ENCODE assay signal across 9 cellular contexts in the genomic region with DNA sequence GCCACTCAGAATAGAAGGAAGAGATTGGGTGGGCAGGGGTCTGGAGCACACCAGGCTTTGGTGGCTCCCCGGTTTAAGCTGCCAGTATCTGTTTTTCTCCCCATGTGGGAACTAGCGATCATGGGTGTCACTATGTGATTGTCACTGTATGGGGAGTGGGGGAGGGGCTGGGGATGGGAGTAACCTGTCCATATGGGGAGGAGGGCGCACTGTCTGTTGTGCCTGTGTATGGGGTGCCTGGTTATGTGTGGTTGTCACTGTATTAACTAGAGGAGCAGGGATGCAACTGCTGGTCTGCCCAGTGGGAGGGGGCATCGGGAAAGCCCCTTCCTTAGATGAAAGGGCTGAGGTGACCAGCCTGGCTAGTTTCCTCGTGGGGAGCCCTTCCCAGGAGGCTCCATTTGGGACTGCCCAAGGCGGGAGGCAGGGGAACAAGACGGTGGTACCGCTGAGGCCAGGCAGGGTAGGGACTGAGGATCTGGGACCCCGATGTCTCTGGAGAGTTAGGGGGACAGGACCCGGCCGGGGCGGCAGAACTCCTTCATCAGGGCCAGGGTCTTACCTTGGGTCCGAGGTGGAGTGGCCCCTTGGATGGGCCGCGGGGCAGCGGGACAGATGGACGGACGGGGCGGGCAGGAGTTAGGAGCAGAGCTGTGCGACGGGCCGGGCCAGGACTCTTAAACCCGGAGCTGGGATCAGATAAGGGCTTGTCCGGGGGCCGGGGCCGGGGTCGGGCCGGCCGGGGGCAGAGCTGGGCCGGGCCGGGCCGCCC. TPM values are rescaled to one million over a fixed set of nuclear protein-coding genes. Genes with fewer than 3 reads are reported as not detected.
DNase-seq lines count a peak whose midpoint lies in the region; ATAC-seq, FAIRE-seq and TF ChIP-seq lines count a peak whose summit lies in the region.
"Had no signal": no experiment of that assay in that cellular context is flagged by ENCODE, and none has a peak within 500 bp of the region (broad histone marks: within the 10 kb centered on the region; RNA-seq: fewer than 3 reads in every experiment).

KCNJ10 (minus strand) TSS at position 701 of the 772 bp plus-strand sequence. CDS start 27,628 bp downstream, outside the sequence.

- peaks cover 13% of the 10 kb centered on the region for H3K4me1 ChIP-seq in HUES6 (ENCODE audit: control insufficient read depth, insufficient read depth, low read length)
- peaks cover 0 to 11% of the 10 kb centered on the region in 2 donors for H3K4me1 ChIP-seq in kidney (ENCODE audit: control insufficient read depth in 1 of 2, insufficient read depth in 1 of 2, low read depth in 1 of 2, low read length in 2 of 2)
- H3K4me1 ChIP-seq in stomach, result peaks cover 0 to 18% (median 15%) of the 10 kb centered on the region in 4 donors

- no peak for TF ChIP-seq EP300 in stomach (IDR thresholded peaks at IDR 0.05)

- H3K36me3 ChIP-seq in HUES6 (ENCODE audit: control insufficient read depth, insufficient read depth, low read length) (no peaks in the 10 kb centered on the region), kidney (ENCODE audit: control insufficient read depth in 1 of 2, insufficient read depth in 2 of 2, low read length in 2 of 2) (no peaks in the 10 kb centered on the region), stomach (no peaks in the 10 kb centered on the region)

- CTCF ChIA-PET in RWPE1 (lab: Yijun Ruan, JAX), result interaction anchor here (0.7 to 1.0 kb wide), 2 partner anchors 9 to 26 kb away, joined by 4 to 6 read pairs; no protein-coding TSS in a partner anchor

- H3K4me1 Mint-ChIP-seq in activated naive CD8-positive, alpha-beta T cell treated with anti-CD3 and anti-CD28 coated beads, Interleukin-2, amount 10 ng/mL, durations not matched to agents 7 days and 5 days, result peaks cover 13% of the 10 kb centered on the region

- intact Hi-C loops in kidney (cut with DNase I), result no loop called here
- intact Hi-C loops in stomach (cut with DNase I; ENCODE audit: low total_unique reads), result no loop called here

- TF ChIP-seq POLR2A in stomach (IDR thresholded peaks at IDR 0.05), result no peak

- H3K4me3 ChIP-seq in HUES6 (ENCODE audit: low read depth, low read length) (peak within 1 kb of the TSS; percentile 71), kidney (ENCODE audit: low read length in 2 of 2) (peak within 1 kb of the TSS; percentile 68 to 73), stomach (peak within 1 kb of the TSS; percentile 52 to 62 (median 56))

- H3K4me3 Mint-ChIP-seq in activated naive CD8-positive, alpha-beta T cell treated with anti-CD3 and anti-CD28 coated beads, Interleukin-2, amount 10 ng/mL, durations not matched to agents 7 days and 5 days, result peak within 1 kb of the TSS; percentile 91

- H3K36me3 Mint-ChIP-seq in activated naive CD8-positive, alpha-beta T cell treated with anti-CD3 and anti-CD28 coated beads, Interleukin-2, amount 10 ng/mL, durations not matched to agents 7 days and 5 days, result peaks cover 2% of the 10 kb centered on the region

- WGBS in stomach, 5 donors, result 10 to 17% (median 11%) methylated on average over 20 to 32 of the region's 32 CpGs

- H3K9me3 ChIP-seq in HUES6 (ENCODE audit: control insufficient read depth, insufficient read depth, low read depth, low read length), result no peaks in the 10 kb centered on the region
- H3K9me3 ChIP-seq in kidney (ENCODE audit: control insufficient read depth in 1 of 2, low read length in 2 of 2), result no peaks in the 10 kb centered on the region
- H3K9me3 ChIP-seq in stomach, result no peaks in the 10 kb centered on the region

- TF ChIP-seq CTCF in kidney (IDR thresholded peaks at IDR 0.05; ENCODE audit: borderline replicate concordance, extremely low read depth, insufficient read depth) (no peak), stomach (IDR thresholded peaks at IDR 0.05) (no peak), RWPE1 (conservative IDR thresholded peaks at IDR 0.05; ENCODE audit: low read depth) (no peak)

- no peak within 1 kb of the TSS for H3K27ac Mint-ChIP-seq in activated naive CD8-positive, alpha-beta T cell treated with anti-CD3 and anti-CD28 coated beads, Interleukin-2, amount 10 ng/mL, durations not matched to agents 7 days and 5 days

- H3K27me3 ChIP-seq in HUES6 (ENCODE audit: control insufficient read depth, insufficient read depth, low read length), result peaks cover 63% of the 10 kb centered on the region
- peaks cover 0 to 42% (median 16%) of the 10 kb centered on the region in 3 donors for H3K27me3 ChIP-seq in stomach

- H3K9ac ChIP-seq in HUES6 (ENCODE audit: low read length) (no peak within 1 kb of the TSS), kidney (ENCODE audit: low read length in 2 of 2) (peak within 1 kb of the TSS in 1 of 2 donors; percentile 57)

- H3K9me3 Mint-ChIP-seq in activated naive CD8-positive, alpha-beta T cell treated with anti-CD3 and anti-CD28 coated beads, Interleukin-2, amount 10 ng/mL, durations not matched to agents 7 days and 5 days, result no peaks in the 10 kb centered on the region

- DNase-seq in activated naive CD8-positive, alpha-beta T cell treated with anti-CD3 and anti-CD28 coated beads, Interleukin-2, amount 10 ng/mL, durations not matched to agents 7 days and 5 days, result no peak
- peak; percentile 83 for DNase-seq in kidney
- DNase-seq in stomach, result no peak
- DNase-seq in stimulated activated CD4-positive, alpha-beta T cell treated with anti-CD3 and anti-CD28 coated beads, Interleukin-4, amount 100 ng/mL, for 24 hours, result no peak
- DNase-seq in NCI-H2227 treated with DMSO at 0.1 percent for 48 hours (lab: John Stamatoyannopoulos, UW), result no peak
- no peak for DNase-seq in RWPE1 (ENCODE audit: low spot score)
- DNase-seq in activated effector memory CD4-positive, alpha-beta T cell treated with anti-CD3 and anti-CD28 coated beads, Interleukin-2, amount 50 U/mL, for 16 hours, result no peak

- peaks cover 47% of the 10 kb centered on the region for H3K27me3 Mint-ChIP-seq in activated naive CD8-positive, alpha-beta T cell treated with anti-CD3 and anti-CD28 coated beads, Interleukin-2, amount 10 ng/mL, durations not matched to agents 7 days and 5 days

- H3K27ac ChIP-seq in HUES6 (ENCODE audit: low read depth, low read length) (no peak within 1 kb of the TSS), kidney (ENCODE audit: low read depth in 2 of 2, low read length in 2 of 2) (peak within 1 kb of the TSS; percentile 26 to 41), stomach (peak within 1 kb of the TSS in 2 of 5 donors; percentile 39 to 49), RWPE1 (no peak within 1 kb of the TSS)
- H3K27ac ChIP-seq: epithelial cell of prostate had no signal

- POLR2A ChIA-PET in activated naive CD8-positive, alpha-beta T cell treated with anti-CD3 and anti-CD28 coated beads, Interleukin-2, amount 10 ng/mL, durations not matched to agents 7 days and 5 days (lab: Charles Lee), result interaction anchor here (0.5 kb wide), 1 partner anchor 66 kb away, joined by 3 read pairs; no protein-coding TSS in a partner anchor
- POLR2A ChIA-PET in RWPE1 (lab: Yijun Ruan, JAX; ENCODE audit: low non-redundant PET), result no interaction called here

- no peak for FAIRE-seq in kidney (lab: Jason Lieb, UNC)

- no peak for ATAC-seq in activated naive CD8-positive, alpha-beta T cell treated with anti-CD3 and anti-CD28 coated beads, Interleukin-2, amount 10 ng/mL, durations not matched to agents 7 days and 5 days (ENCODE audit: low read depth)

RNA-seq across cellular contexts. Expression of gene KCNJ10, which starts in this region (rescaled TPM):
- total RNA-seq in activated naive CD8-positive, alpha-beta T cell treated with anti-CD3 and anti-CD28 coated beads, Interleukin-2, amount 10 ng/mL, durations not matched to agents 7 days and 5 days, result not detected
- total RNA-seq in kidney (4.9 TPM), stomach (not detected)
- polyA plus RNA-seq in kidney (ENCODE audit: insufficient read depth, low read depth, low replicate concordance) (57.6 TPM), stomach (1 to 10 TPM in 1 of 3 donors, under 1 TPM in 2; 0.19 to 1.1 (median 0.78) TPM)

Comparison
In these comparisons a context has a peak if more than half of its experiments do, and no peak if none do; other contexts are left out.
1. RNA of gene KCNJ10 (polyA plus RNA-seq): 57.6 TPM in kidney (single experiment); 0.19 to 1.1 TPM in stomach; every median in the first group is over 10 times any median in the second.
2. H3K27ac ChIP-seq: peak in kidney (2 of 2); none in HUES6 (single experiment) and RWPE1 (single experiment).
3. Peak in every context shown above with its lines, with median percentiles within 50 percentile points of each other: H3K4me3 ChIP-seq.